ENCODE assay signal across 15 cellular contexts in the genomic region with DNA sequence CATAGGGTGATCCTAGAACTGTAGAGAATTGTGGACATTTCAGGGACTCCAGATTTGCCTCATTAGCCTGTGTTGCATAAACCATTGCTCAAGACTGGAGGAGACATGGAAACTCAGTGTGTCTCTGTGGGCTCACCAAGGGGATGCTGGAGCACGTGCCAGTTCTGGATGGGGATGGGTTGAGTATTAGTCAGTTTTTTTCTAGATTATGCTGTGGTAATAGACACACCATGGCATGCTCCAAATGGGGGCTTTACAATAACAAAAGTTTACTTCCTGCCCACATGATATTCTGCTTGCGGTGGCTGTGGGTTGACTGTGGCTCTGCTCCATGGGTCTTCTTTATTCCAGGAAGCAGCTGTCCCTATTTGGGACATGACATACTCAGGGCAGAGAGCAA.
"Had no signal": no experiment of that assay in that cellular context is flagged by ENCODE, and none has a peak within 500 bp of the region (broad histone marks: within the 10 kb centered on the region; RNA-seq: fewer than 3 reads in every experiment).

No MANE protein-coding gene starts in this region.

- H3K9me3 ChIP-seq: ovary, tibial nerve, vagina had no signal

- H3K9me3 Mint-ChIP-seq: activated CD4-positive, alpha-beta memory T cell treated with anti-CD3 and anti-CD28 coated beads for 36 hours; activated T-cell treated with anti-CD3 and anti-CD28 coated beads, Interleukin-2, amount 50 U/mL, for 4 hours; dendritic cell treated with granulocyte-macrophage colony-stimulating factor and Interleukin-4, amounts not matched to agents 40 ng/mL and 50 ng/mL, for 4 days; effector memory CD8-positive, alpha-beta T cell; naive thymus-derived CD4-positive, alpha-beta T cell; stimulated activated effector memory CD8-positive, alpha-beta T cell treated with anti-CD3 and anti-CD28 coated beads, Interleukin-12 subunit alpha, Interleukin-12 subunit beta, amount 100 ng/mL, for 72 hours had no signal

- H3K36me3 ChIP-seq: ovary, tibial nerve, vagina, WERI-Rb-1 had no signal

- H3K27me3 ChIP-seq: ovary, vagina had no signal

- H3K4me3 Mint-ChIP-seq: activated CD4-positive, alpha-beta memory T cell treated with anti-CD3 and anti-CD28 coated beads for 36 hours; activated CD4-positive, alpha-beta T cell treated with anti-CD3 and anti-CD28 coated beads for 36 hours; activated T-cell treated with anti-CD3 and anti-CD28 coated beads, Interleukin-2, amount 50 U/mL, for 4 hours; dendritic cell treated with granulocyte-macrophage colony-stimulating factor and Interleukin-4, amounts not matched to agents 40 ng/mL and 50 ng/mL, for 4 days; effector memory CD8-positive, alpha-beta T cell; naive thymus-derived CD4-positive, alpha-beta T cell; stimulated activated effector memory CD8-positive, alpha-beta T cell treated with anti-CD3 and anti-CD28 coated beads, Interleukin-12 subunit alpha, Interleukin-12 subunit beta, amount 100 ng/mL, for 72 hours; T-helper 17 cell had no signal

- DNase-seq: activated CD4-positive, alpha-beta memory T cell treated with anti-CD3 and anti-CD28 coated beads for 36 hours; activated CD4-positive, alpha-beta T cell treated with anti-CD3 and anti-CD28 coated beads for 36 hours; activated effector memory CD4-positive, alpha-beta T cell treated with anti-CD3 and anti-CD28 coated beads, Interleukin-2, amount 50 U/mL, for 16 hours; activated T-cell treated with anti-CD3 and anti-CD28 coated beads, Interleukin-2, amount 50 U/mL, for 4 hours; effector memory CD8-positive, alpha-beta T cell; hippocampal formation; naive thymus-derived CD4-positive, alpha-beta T cell; ovary; T-helper 17 cell; WERI-Rb-1 had no signal

- H3K4me1 Mint-ChIP-seq: activated CD4-positive, alpha-beta T cell treated with anti-CD3 and anti-CD28 coated beads for 36 hours; naive thymus-derived CD4-positive, alpha-beta T cell; stimulated activated effector memory CD8-positive, alpha-beta T cell treated with anti-CD3 and anti-CD28 coated beads, Interleukin-12 subunit alpha, Interleukin-12 subunit beta, amount 100 ng/mL, for 72 hours; T-helper 17 cell had no signal

- H3K4me3 ChIP-seq: ovary, tibial nerve, vagina had no signal

- H3K27ac ChIP-seq: ovary, tibial nerve, vagina, WERI-Rb-1 had no signal

- H3K36me3 Mint-ChIP-seq: activated CD4-positive, alpha-beta memory T cell treated with anti-CD3 and anti-CD28 coated beads for 36 hours; naive thymus-derived CD4-positive, alpha-beta T cell; stimulated activated effector memory CD8-positive, alpha-beta T cell treated with anti-CD3 and anti-CD28 coated beads, Interleukin-12 subunit alpha, Interleukin-12 subunit beta, amount 100 ng/mL, for 72 hours had no signal

- H3K27ac Mint-ChIP-seq: activated CD4-positive, alpha-beta memory T cell treated with anti-CD3 and anti-CD28 coated beads for 36 hours; activated CD4-positive, alpha-beta T cell treated with anti-CD3 and anti-CD28 coated beads for 36 hours; dendritic cell treated with granulocyte-macrophage colony-stimulating factor and Interleukin-4, amounts not matched to agents 40 ng/mL and 50 ng/mL, for 4 days; effector memory CD8-positive, alpha-beta T cell; naive thymus-derived CD4-positive, alpha-beta T cell; stimulated activated effector memory CD8-positive, alpha-beta T cell treated with anti-CD3 and anti-CD28 coated beads, Interleukin-12 subunit alpha, Interleukin-12 subunit beta, amount 100 ng/mL, for 72 hours; T-helper 17 cell had no signal

- ATAC-seq: activated CD4-positive, alpha-beta T cell treated with anti-CD3 and anti-CD28 coated beads for 36 hours; activated T-cell treated with anti-CD3 and anti-CD28 coated beads, Interleukin-2, amount 50 U/mL, for 4 hours; effector memory CD8-positive, alpha-beta T cell; left lobe of liver; naive thymus-derived CD4-positive, alpha-beta T cell; stimulated activated effector memory CD8-positive, alpha-beta T cell treated with anti-CD3 and anti-CD28 coated beads, Interleukin-12 subunit alpha, Interleukin-12 subunit beta, amount 100 ng/mL, for 72 hours; T-helper 17 cell had no signal
